ENCODE assay signal across 8 cellular contexts in genomic region chr1:214593158-214593557, GRCh38.
"Had no signal": no experiment of that assay in that cellular context is flagged by ENCODE, and none has a peak within 500 bp of the region (broad histone marks: within the 10 kb centered on the region; RNA-seq: fewer than 3 reads in every experiment).

No MANE protein-coding gene starts in this region.

- FAIRE-seq: HepG2 had no signal

- H3K36me3 ChIP-seq: HAP-1 had no signal

- H3K9ac ChIP-seq: GM23248 had no signal

- H3K27ac ChIP-seq: GM23248, HL-60 had no signal

- DNase-seq: GM23248, GOT3, H7, HFFc6 had no signal

- ATAC-seq: HCT116, HepG2 had no signal

- H3K4me1 ChIP-seq: HAP-1 had no signal

- H3K9me3 ChIP-seq: HAP-1 had no signal

- H2AFZ ChIP-seq: GM23248 had no signal

- H3K4me3 ChIP-seq: GM23248, HAP-1 had no signal
